In the genomic region with DNA sequence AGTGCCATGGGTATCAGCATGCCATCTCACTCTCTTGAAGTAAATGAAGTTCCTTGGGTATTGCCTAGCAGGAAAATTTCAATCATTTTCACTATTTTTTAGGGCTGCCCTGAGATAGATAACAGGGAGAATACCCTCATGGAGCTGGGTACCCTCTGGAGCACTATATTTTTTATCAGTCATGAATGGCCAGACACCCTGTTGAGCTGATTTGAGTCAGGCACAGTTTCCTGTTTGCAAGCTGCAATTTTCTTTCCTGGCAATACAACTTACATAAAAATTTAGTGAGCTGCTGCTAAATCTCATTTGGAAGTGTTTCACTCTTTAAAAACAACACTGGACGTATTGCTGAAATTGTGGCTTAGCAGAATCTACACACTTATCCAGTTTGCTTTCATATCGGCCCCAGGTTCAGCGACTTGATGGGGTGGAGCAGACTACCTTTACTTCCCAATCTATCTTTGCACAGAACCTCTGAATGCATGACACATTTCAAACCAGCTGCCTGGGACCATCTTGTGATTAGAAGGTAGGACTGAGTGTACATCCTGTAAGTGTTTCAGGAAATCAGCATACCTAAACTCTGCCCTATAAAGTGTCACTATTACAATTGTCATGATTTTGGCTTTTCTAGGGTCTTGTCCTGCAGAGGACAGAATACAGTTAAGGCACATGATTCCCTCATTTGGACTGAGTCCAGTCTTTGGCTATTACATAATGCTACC, we compare ENCODE assay signal across 20 cellular contexts.
DNase-seq lines count a peak whose midpoint lies in the region; ATAC-seq, FAIRE-seq and TF ChIP-seq lines count a peak whose summit lies in the region.
"Had no signal": no experiment of that assay in that cellular context is flagged by ENCODE, and none has a peak within 500 bp of the region (broad histone marks: within the 10 kb centered on the region; RNA-seq: fewer than 3 reads in every experiment).

No MANE protein-coding gene starts in this region.

- no peaks in the 10 kb centered on the region for H4K20me1 ChIP-seq in GM12878 (ENCODE audit: control insufficient read depth, insufficient read depth)

- SMC1A ChIA-PET in GM12878 (lab: Charles Lee; ENCODE audit: uncharacterized antibody, unreplicated experiment), result interaction anchor here (0.9 to 1.5 kb wide), 3 partner anchors 9 to 25 kb away, joined by 3 to 5 read pairs (median 5); no protein-coding TSS in a partner anchor

- H3K14ac ChIP-seq in trophoblast cell (ENCODE audit: low read length), result no peak overlapping the region

- intact Hi-C loops in A673 (cut with micrococcal nuclease; ENCODE audit: unreplicated experiment), result no loop called here
- intact Hi-C loops in GM12878 (cut with micrococcal nuclease; ENCODE audit: unreplicated experiment), result no loop called here
- intact Hi-C loops in kidney (cut with DNase I), result no loop called here

- H3K27me3 ChIP-seq in A673 (replicated peaks; ENCODE audit: insufficient read depth, low read depth, low read length, poor library complexity) (no peaks in the 10 kb centered on the region), GM12878 (replicated peaks in 1 of 2; ENCODE audit: control insufficient read depth in 2 of 2, insufficient read depth in 2 of 2, low read length in 1 of 2) (no peaks in the 10 kb centered on the region), trophoblast cell (ENCODE audit: insufficient read depth, low read length) (no peaks in the 10 kb centered on the region)
- H3K27me3 ChIP-seq: SJCRH30 had no signal

- no peak overlapping the region for H3K4me3 ChIP-seq in A673 (ENCODE audit: low read depth, low read length, poor library complexity, severe bottlenecking)
- no peak overlapping the region for H3K4me3 ChIP-seq in GM12878
- H3K4me3 ChIP-seq in trophoblast cell (ENCODE audit: low read depth, low read length), result no peak overlapping the region
- no peak overlapping the region for H3K4me3 ChIP-seq in kidney (ENCODE audit: low read length in 2 of 2)
- H3K4me3 ChIP-seq: A549, SJCRH30 had no signal

- H3K36me3 ChIP-seq in A673 (ENCODE audit: insufficient read depth, low read length, poor library complexity, severe bottlenecking), result no peaks in the 10 kb centered on the region
- H3K36me3 ChIP-seq in GM12878 (ENCODE audit: control insufficient read depth in 2 of 2, insufficient read depth in 2 of 2, low read length in 1 of 2), result no peaks in the 10 kb centered on the region
- H3K36me3 ChIP-seq in trophoblast cell (ENCODE audit: control insufficient read depth in 1 of 2, insufficient read depth in 2 of 2, low read length in 2 of 2), result no peaks in the 10 kb centered on the region
- no peaks in the 10 kb centered on the region for H3K36me3 ChIP-seq in kidney (ENCODE audit: control insufficient read depth in 1 of 2, insufficient read depth in 2 of 2, low read length in 2 of 2)
- H3K36me3 ChIP-seq: SJCRH30 had no signal

- RAD21 ChIA-PET in GM12878 (lab: Charles Lee; ENCODE audit: unreplicated experiment), result interaction anchor here (0.6 to 2.1 kb wide), 7 partner anchors 8 to 149 kb away, joined by 3 to 13 read pairs (median 3); no protein-coding TSS in a partner anchor

- no peak overlapping the region for H2AK5ac ChIP-seq in trophoblast cell (ENCODE audit: low read length)

- no peak for TF ChIP-seq EP300 in GM12878 (IDR thresholded peaks at IDR 0.05; ENCODE audit: borderline replicate concordance in 1 of 2, control insufficient read depth in 1 of 2, low read depth in 2 of 2, low read length in 2 of 2)

- no peak for TF ChIP-seq CTCF in A673 (conservative IDR thresholded peaks at IDR 0.05; ENCODE audit: low read depth, low read length)
- TF ChIP-seq CTCF in GM12878 (IDR thresholded peaks at IDR 0.05 in 2 of 3, conservative IDR thresholded peaks at IDR 0.05 in 1 of 3; ENCODE audit: control insufficient read depth in 2 of 3, extremely low read depth in 1 of 3, insufficient read depth in 1 of 3, low read depth in 3 of 3, low read length in 3 of 3), result no peak
- TF ChIP-seq CTCF in kidney (IDR thresholded peaks at IDR 0.05; ENCODE audit: borderline replicate concordance, extremely low read depth, insufficient read depth), result no peak

- no peak overlapping the region for H2BK5ac ChIP-seq in trophoblast cell (ENCODE audit: low read depth, low read length, poor library complexity)

- WGBS in GM12878 (ENCODE audit: insufficient coverage, insufficient replicate concordance, low lambda C conversion rate, missing lambda C conversion rate), result 73% methylated on average over 3 of the region's 3 CpGs
- no CpG with 5 or more reads among the region's 3 CpGs for WGBS in trophoblast cell (ENCODE audit: extremely low coverage, insufficient coverage, insufficient read length)

- peaks cover 2% of the 10 kb centered on the region for H3K79me1 ChIP-seq in trophoblast cell (ENCODE audit: low read length)

- no peaks in the 10 kb centered on the region for H3K79me2 ChIP-seq in GM12878 (ENCODE audit: control insufficient read depth, insufficient read depth, low read length)
- H3K79me2 ChIP-seq in trophoblast cell (ENCODE audit: control insufficient read depth, insufficient read depth, low read length, poor library complexity), result no peaks in the 10 kb centered on the region

- no peak for TF ChIP-seq POLR2A in GM12878 (IDR thresholded peaks at IDR 0.05; ENCODE audit: low read depth, low read length)

- H3K4me1 ChIP-seq in A673 (ENCODE audit: insufficient read depth, low read length, poor library complexity, severe bottlenecking), result peaks cover 14% of the 10 kb centered on the region
- H3K4me1 ChIP-seq in GM12878 (ENCODE audit: control insufficient read depth, insufficient read depth, low read length), result no peaks in the 10 kb centered on the region
- H3K4me1 ChIP-seq in trophoblast cell (ENCODE audit: control insufficient read depth in 1 of 2, insufficient read depth in 2 of 2, low read length in 2 of 2), result peaks cover 0 to 2% of the 10 kb centered on the region in 2 experiments
- H3K4me1 ChIP-seq in kidney (ENCODE audit: control insufficient read depth in 1 of 2, insufficient read depth in 1 of 2, low read depth in 1 of 2, low read length in 2 of 2), result no peaks in the 10 kb centered on the region
- H3K4me1 ChIP-seq: A549, SJCRH30 had no signal

- no peak overlapping the region for H2AFZ ChIP-seq in GM12878 (ENCODE audit: control insufficient read depth, low read depth, low read length)
- H2AFZ ChIP-seq in trophoblast cell (ENCODE audit: insufficient read depth, low read length, poor library complexity), result no peak overlapping the region

- peak overlapping the region; percentile 37 for H2BK120ac ChIP-seq in trophoblast cell (ENCODE audit: insufficient read depth, low read length, poor library complexity)

- FAIRE-seq in GM12878 (lab: Jason Lieb, UNC) (no peak), kidney (lab: Jason Lieb, UNC) (no peak)
- FAIRE-seq: A549, GM12892 had no signal

- H3K27ac ChIP-seq in A673 (ENCODE audit: low read depth, low read length, poor library complexity, severe bottlenecking) (peak overlapping the region; percentile 11), GM12878 (ENCODE audit: control insufficient read depth, insufficient read depth) (no peak overlapping the region), trophoblast cell (ENCODE audit: low read depth, low read length) (no peak overlapping the region), kidney (ENCODE audit: low read depth in 2 of 2, low read length in 2 of 2) (no peak overlapping the region)
- H3K27ac ChIP-seq: A549, C4-2B, SJCRH30 had no signal

- in situ Hi-C loops in GM12878 (cut with MboI), result no loop called here

- CTCF ChIA-PET in A673 (lab: Charles Lee), result no interaction called here
- CTCF ChIA-PET in GM12878 (lab: Yijun Ruan, JAX), result interaction anchor here (1.0 to 4.0 kb wide), 3 partner anchors 8 to 126 kb away, joined by 3 to 17 read pairs (median 9); partner anchors contain the start of gene FAM3C

- H3K18ac ChIP-seq in trophoblast cell (ENCODE audit: low read length), result no peak overlapping the region

- no peak overlapping the region for H2BK12ac ChIP-seq in trophoblast cell (ENCODE audit: low read length)

- H4K8ac ChIP-seq in trophoblast cell (ENCODE audit: low read depth, low read length), result no peak overlapping the region

- H4K91ac ChIP-seq in trophoblast cell (ENCODE audit: low read depth, low read length), result no peak overlapping the region

- no TSS peak for BruUV-seq in A673 (replicated peaks; lab: Mats Ljungman, UMichigan)
- no TSS peak for BruUV-seq in GM12878 (replicated peaks; lab: Mats Ljungman, UMichigan)

- H3K9me3 ChIP-seq in A673 (ENCODE audit: low read depth, low read length, poor library complexity, severe bottlenecking) (no peaks in the 10 kb centered on the region), GM12878 (replicated peaks; ENCODE audit: control insufficient read depth, insufficient read depth, low read length) (no peaks in the 10 kb centered on the region; the same call in 2 of the 3 replicates), trophoblast cell (ENCODE audit: insufficient read depth, low read depth, low read length) (no peaks in the 10 kb centered on the region), kidney (ENCODE audit: control insufficient read depth in 1 of 2, low read length in 2 of 2) (no peaks in the 10 kb centered on the region)
- H3K9me3 ChIP-seq: A549, SJCRH30 had no signal

- H3K23ac ChIP-seq in trophoblast cell (ENCODE audit: low read length), result no peak overlapping the region

- POLR2A ChIA-PET in A673 (lab: Charles Lee; ENCODE audit: low non-redundant PET) (no interaction called here), GM12878 (lab: Charles Lee) (interaction anchor here (0.8 kb wide), 1 partner anchor 126 kb away, joined by 3 read pairs; no protein-coding TSS in a partner anchor)

- H3K4me2 ChIP-seq in GM12878 (ENCODE audit: control insufficient read depth, insufficient read depth), result no peak overlapping the region
- H3K4me2 ChIP-seq in trophoblast cell (ENCODE audit: low read length), result no peak overlapping the region
- H3K4me2 ChIP-seq: A549 had no signal

- TF ChIP-seq RAD21 in GM12878 (IDR thresholded peaks at IDR 0.05; ENCODE audit: insufficient read depth, low read depth, low read length), result no peak

- no peak overlapping the region for H4K12ac ChIP-seq in trophoblast cell (ENCODE audit: low read depth, low read length)

- ATAC-seq in GM12878, result peak; percentile 42
- ATAC-seq in HG02870 (IDR thresholded peaks at IDR 0.05; ENCODE audit: unreplicated experiment), result no peak
- ATAC-seq: A549 had no signal

- DNase-seq in A673 (ENCODE audit: low spot score), result peak; percentile 54
- peak; percentile 30 for DNase-seq in NCI-H69 (lab: John Stamatoyannopoulos, UW)
- DNase-seq in GM12878 (ENCODE audit: low read depth, low spot score), result no peak
- DNase-seq in trophoblast cell, result no peak
- no peak for DNase-seq in SIG-M5 treated with dmso at 0.1 percent for 504 hours (lab: John Stamatoyannopoulos, UW; ENCODE audit: unreplicated experiment)
- DNase-seq in kidney, result no peak
- no peak for DNase-seq in DMS 273 treated with DMSO at 0.1 percent for 48 hours (lab: John Stamatoyannopoulos, UW)
- DNase-seq: GF-D8, GOT3, Kasumi-1, NCI-H1105 treated with DMSO at 0.1 percent for 48 hours, NCI-H187, NCI-H345, NCI-H526 treated with DMSO at 0.1 percent for 48 hours, OCI-M1, SJCRH30 had no signal

- H3K4ac ChIP-seq in trophoblast cell (ENCODE audit: low read depth, low read length), result no peak overlapping the region

- H3K9ac ChIP-seq in GM12878 (ENCODE audit: control insufficient read depth, insufficient read depth, low read length) (no peak overlapping the region), trophoblast cell (ENCODE audit: low read length) (no peak overlapping the region), kidney (ENCODE audit: low read length in 2 of 2) (no peak overlapping the region)

Comparison
In these comparisons a context has a peak if more than half of its experiments do, and no peak if none do; other contexts are left out.
1. DNase-seq: peak in A673 (single experiment) and NCI-H69 (single experiment); none in GM12878 (single experiment), trophoblast cell (0 of 2), SIG-M5 treated with dmso at 0.1 percent for 504 hours (single experiment), kidney (single experiment) and DMS 273 treated with DMSO at 0.1 percent for 48 hours (single experiment).